12 cellular contexts compared by ENCODE assay signal in the genomic region with DNA sequence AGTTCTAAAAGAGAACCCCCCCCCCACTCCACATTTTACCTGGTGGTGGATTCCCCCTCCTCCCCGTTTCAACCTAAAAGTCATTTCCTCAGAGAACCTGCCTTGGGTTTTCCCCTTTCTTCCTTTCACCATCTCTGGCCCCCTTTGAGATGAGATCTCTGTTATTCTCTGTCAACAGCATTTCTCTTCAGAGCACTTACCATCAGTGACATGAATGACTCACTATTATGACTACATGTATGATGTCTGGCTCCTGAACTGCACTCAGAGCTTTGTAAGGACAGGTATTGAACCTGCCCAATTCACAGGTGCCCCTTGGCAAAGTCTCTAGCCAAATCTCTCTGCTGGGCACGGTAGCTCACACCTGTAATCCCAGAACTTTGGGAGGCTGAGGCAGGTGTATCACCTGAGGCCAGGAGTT.
DNase-seq lines count a peak whose midpoint lies in the region; ATAC-seq and TF ChIP-seq lines count a peak whose summit lies in the region.
"Had no signal": no experiment of that assay in that cellular context is flagged by ENCODE, and none has a peak within 500 bp of the region (broad histone marks: within the 10 kb centered on the region; RNA-seq: fewer than 3 reads in every experiment).

No MANE protein-coding gene starts in this region.

- H3K9me3 ChIP-seq in RWPE2 (ENCODE audit: severe bottlenecking), result no peaks in the 10 kb centered on the region
- H3K9me3 ChIP-seq: A549, SJCRH30 had no signal

- peak overlapping the region; percentile 96 for H3K27ac Mint-ChIP-seq in activated CD4-positive, alpha-beta T cell treated with anti-CD3 and anti-CD28 coated beads for 36 hours
- H3K27ac Mint-ChIP-seq in activated naive CD8-positive, alpha-beta T cell treated with anti-CD3 and anti-CD28 coated beads, Interleukin-2, amount 50 U/mL, for 24 hours, result peak overlapping the region; percentile 91

- peak overlapping the region; percentile 23 for H3K4me3 Mint-ChIP-seq in activated CD4-positive, alpha-beta T cell treated with anti-CD3 and anti-CD28 coated beads for 36 hours
- peak overlapping the region; percentile 14 for H3K4me3 Mint-ChIP-seq in activated naive CD8-positive, alpha-beta T cell treated with anti-CD3 and anti-CD28 coated beads, Interleukin-2, amount 50 U/mL, for 24 hours

- peak; percentile 98 for ATAC-seq in activated CD4-positive, alpha-beta T cell treated with anti-CD3 and anti-CD28 coated beads for 36 hours
- ATAC-seq in RWPE2 (ENCODE audit: low read depth) (0 out of 3 replicates have a peak, but pooled peaks have one; percentile 29), HG02840 (IDR thresholded peaks at IDR 0.05; ENCODE audit: low FRiP score, unreplicated experiment) (no peak)
- ATAC-seq in activated naive CD8-positive, alpha-beta T cell treated with anti-CD3 and anti-CD28 coated beads, Interleukin-2, amount 50 U/mL, for 24 hours, result peak; percentile 98
- ATAC-seq: A549 had no signal

- no peak for TF ChIP-seq CTCF in RWPE2 (IDR thresholded peaks at IDR 0.05; ENCODE audit: poor library complexity, severe bottlenecking)

- H3K4me3 ChIP-seq in RWPE2 (ENCODE audit: severe bottlenecking), result no peak overlapping the region
- H3K4me3 ChIP-seq: A549, lung, SJCRH30 had no signal

- no peak overlapping the region for H3K27ac ChIP-seq in RWPE2 (ENCODE audit: poor library complexity, severe bottlenecking)
- H3K27ac ChIP-seq: A549, SJCRH30 had no signal

- POLR2A ChIA-PET in activated CD4-positive, alpha-beta T cell treated with anti-CD3 and anti-CD28 coated beads for 36 hours (lab: Charles Lee), result interaction anchor here (0.6 to 1.7 kb wide), 4 partner anchors 84 to 448 kb away, joined by 3 to 8 read pairs (median 6); no protein-coding TSS in a partner anchor

- no peaks in the 10 kb centered on the region for H3K4me1 ChIP-seq in RWPE2 (ENCODE audit: insufficient read depth, poor library complexity, severe bottlenecking)
- H3K4me1 ChIP-seq: A549, SJCRH30 had no signal

- peak; percentile 62 for DNase-seq in activated CD4-positive, alpha-beta T cell treated with anti-CD3 and anti-CD28 coated beads for 36 hours
- DNase-seq in activated CD4-positive, alpha-beta T cell treated with anti-CD3 and anti-CD28 coated beads for 1 hour, result no peak
- DNase-seq in RWPE2 (ENCODE audit: low spot score) (no peak), cardiac septum (ENCODE audit: low spot score) (no peak), inferior parietal cortex (ENCODE audit: extremely low spot score) (no peak)
- DNase-seq in activated naive CD8-positive, alpha-beta T cell treated with anti-CD3 and anti-CD28 coated beads, Interleukin-2, amount 50 U/mL, for 24 hours, result peak; percentile 7
- DNase-seq in stimulated activated CD4-positive, alpha-beta T cell treated with anti-CD3 and anti-CD28 coated beads, TNF-alpha, amount 100 ng/mL, for 4 hours (ENCODE audit: low read depth in 3 of 3), result peak in 2 of 3 experiments; percentile 3 to 23
- DNase-seq: glutamatergic neuron, SJCRH30 had no signal

- no peaks in the 10 kb centered on the region for H3K27me3 ChIP-seq in RWPE2 (ENCODE audit: insufficient read depth, poor library complexity, severe bottlenecking)
- H3K27me3 ChIP-seq: SJCRH30 had no signal

- H3K4me1 Mint-ChIP-seq in activated CD4-positive, alpha-beta T cell treated with anti-CD3 and anti-CD28 coated beads for 36 hours, result peaks cover 23% of the 10 kb centered on the region
- H3K4me1 Mint-ChIP-seq in activated naive CD8-positive, alpha-beta T cell treated with anti-CD3 and anti-CD28 coated beads, Interleukin-2, amount 50 U/mL, for 24 hours, result peaks cover 21% of the 10 kb centered on the region

- no peaks in the 10 kb centered on the region for H3K27me3 Mint-ChIP-seq in activated CD4-positive, alpha-beta T cell treated with anti-CD3 and anti-CD28 coated beads for 36 hours
- H3K27me3 Mint-ChIP-seq in activated naive CD8-positive, alpha-beta T cell treated with anti-CD3 and anti-CD28 coated beads, Interleukin-2, amount 50 U/mL, for 24 hours, result no peaks in the 10 kb centered on the region

- H3K9me3 Mint-ChIP-seq in activated CD4-positive, alpha-beta T cell treated with anti-CD3 and anti-CD28 coated beads for 36 hours (ENCODE audit: low read depth), result no peaks in the 10 kb centered on the region
- no peaks in the 10 kb centered on the region for H3K9me3 Mint-ChIP-seq in activated naive CD8-positive, alpha-beta T cell treated with anti-CD3 and anti-CD28 coated beads, Interleukin-2, amount 50 U/mL, for 24 hours

- H3K36me3 ChIP-seq in RWPE2 (ENCODE audit: low read depth), result no peaks in the 10 kb centered on the region
- H3K36me3 ChIP-seq: SJCRH30 had no signal

- CTCF ChIA-PET in activated CD4-positive, alpha-beta T cell treated with anti-CD3 and anti-CD28 coated beads for 36 hours (lab: Charles Lee), result no interaction called here

- intact Hi-C loops in activated CD4-positive, alpha-beta T cell treated with anti-CD3 and anti-CD28 coated beads for 36 hours (cut with DNase I, micrococcal nuclease), result loop anchor here (1.0 to 10.0 kb wide), 7 partner anchors 61 to 974 kb away; no protein-coding TSS in a partner anchor
- intact Hi-C loops in cardiac septum (cut with DNase I), result no loop called here

- H3K36me3 Mint-ChIP-seq in activated CD4-positive, alpha-beta T cell treated with anti-CD3 and anti-CD28 coated beads for 36 hours (ENCODE audit: low read depth), result no peaks in the 10 kb centered on the region
- no peaks in the 10 kb centered on the region for H3K36me3 Mint-ChIP-seq in activated naive CD8-positive, alpha-beta T cell treated with anti-CD3 and anti-CD28 coated beads, Interleukin-2, amount 50 U/mL, for 24 hours (ENCODE audit: low read depth)

Comparison
In these comparisons a context has a peak if more than half of its experiments do, and no peak if none do; other contexts are left out.
1. DNase-seq: peak in activated CD4-positive, alpha-beta T cell treated with anti-CD3 and anti-CD28 coated beads for 36 hours (single experiment), activated naive CD8-positive, alpha-beta T cell treated with anti-CD3 and anti-CD28 coated beads, Interleukin-2, amount 50 U/mL, for 24 hours (single experiment) and stimulated activated CD4-positive, alpha-beta T cell treated with anti-CD3 and anti-CD28 coated beads, TNF-alpha, amount 100 ng/mL, for 4 hours (2 of 3); none in activated CD4-positive, alpha-beta T cell treated with anti-CD3 and anti-CD28 coated beads for 1 hour (single experiment), RWPE2 (single experiment), cardiac septum (single experiment) and inferior parietal cortex (single experiment).